1 cellular context compared by ENCODE assay signal in genomic region chr9:86093788-86094555, GRCh38.
TF ChIP-seq lines count a peak whose summit lies in the region.

No MANE protein-coding gene starts in this region.

TF ChIP-seq in HepG2, 621 proteins besides CTCF, POLR2A, EP300 and RAD21 (continued from another document and continues in another):
- no peak for TF ChIP-seq ZNF362 (CRISPR knock-in tag; IDR thresholded peaks at IDR 0.05; ENCODE audit: borderline replicate concordance)
- TF ChIP-seq MED1 (CRISPR knock-in tag; IDR thresholded peaks at IDR 0.05) = peak; percentile 69
- peak; percentile 64; the same call in 1 of the 2 replicates for TF ChIP-seq TFAP4 (IDR thresholded peaks at IDR 0.05; ENCODE audit: borderline replicate concordance, low read depth)
- TF ChIP-seq HNF1A (IDR thresholded peaks at IDR 0.05; ENCODE audit: low read depth) = peak; percentile 58; the same call in 1 of the 2 replicates
- peak; percentile 85 for TF ChIP-seq HNF1A (CRISPR knock-in tag; IDR thresholded peaks at IDR 0.05; ENCODE audit: borderline replicate concordance)
- TF ChIP-seq ZFP90 (CRISPR knock-in tag; IDR thresholded peaks at IDR 0.05; ENCODE audit: borderline replicate concordance) = peak; percentile 61; the same call in 1 of the 2 replicates
- TF ChIP-seq SIX1 (CRISPR knock-in tag; IDR thresholded peaks at IDR 0.05; ENCODE audit: borderline replicate concordance) = peak; percentile 76
- TF ChIP-seq CBX2 (IDR thresholded peaks at IDR 0.05; ENCODE audit: low read depth, low read length) = no peak
- peak; percentile 71; the same call in 1 of the 2 replicates for TF ChIP-seq CBX2 (CRISPR knock-in tag; IDR thresholded peaks at IDR 0.05; ENCODE audit: low read depth)
- TF ChIP-seq PPARG (CRISPR knock-in tag; conservative IDR thresholded peaks at IDR 0.05) = peak; percentile 72
- peak; percentile 63; the same call in 1 of the 2 replicates for TF ChIP-seq SOX5 (CRISPR knock-in tag; IDR thresholded peaks at IDR 0.05; ENCODE audit: borderline replicate concordance)
- TF ChIP-seq ZNF205 (CRISPR knock-in tag; IDR thresholded peaks at IDR 0.05) = peak; percentile 65; the same call in 1 of the 2 replicates
- peak; percentile 83 for TF ChIP-seq SOX13 (IDR thresholded peaks at IDR 0.05)
- TF ChIP-seq SOX13 (CRISPR knock-in tag; conservative IDR thresholded peaks at IDR 0.05 in 1 of 2, IDR thresholded peaks at IDR 0.05 in 1 of 2) = peak in 1 of 2 experiments; percentile 87; a peak in 2 of 4 replicates
- TF ChIP-seq ZNF747 (CRISPR knock-in tag; IDR thresholded peaks at IDR 0.05; ENCODE audit: borderline replicate concordance) = no peak
- TF ChIP-seq ZBED4 (CRISPR knock-in tag; IDR thresholded peaks at IDR 0.05; ENCODE audit: borderline replicate concordance) = peak; percentile 28; the same call in 1 of the 2 replicates
- TF ChIP-seq MIER2 (CRISPR knock-in tag; IDR thresholded peaks at IDR 0.05) = peak; percentile 70
- TF ChIP-seq ISX (CRISPR knock-in tag; conservative IDR thresholded peaks at IDR 0.05) = 0 out of 2 replicates have a peak, but pooled peaks have one; percentile 60
- no peak for TF ChIP-seq ZNF414 (CRISPR knock-in tag; IDR thresholded peaks at IDR 0.05)
- peak; percentile 98 for TF ChIP-seq PITX1 (CRISPR knock-in tag; IDR thresholded peaks at IDR 0.05)
- TF ChIP-seq ZC3H13 (CRISPR knock-in tag; IDR thresholded peaks at IDR 0.05) = no peak
- peak; percentile 29; the same call in 1 of the 2 replicates for TF ChIP-seq ZBTB34 (CRISPR knock-in tag; IDR thresholded peaks at IDR 0.05)
- TF ChIP-seq ZNF282 (IDR thresholded peaks at IDR 0.05; ENCODE audit: partially characterized antibody) = no peak
- peak; percentile 88; the same call in 1 of the 2 replicates for TF ChIP-seq PHF21A (CRISPR knock-in tag; IDR thresholded peaks at IDR 0.05)
- TF ChIP-seq NONO (IDR thresholded peaks at IDR 0.05) = no peak
- TF ChIP-seq NONO (CRISPR knock-in tag; conservative IDR thresholded peaks at IDR 0.05) = peak; percentile 44; the same call in 1 of the 2 replicates
- no peak for TF ChIP-seq SOX6 (IDR thresholded peaks at IDR 0.05)
- peak; percentile 86 for TF ChIP-seq SOX6 (CRISPR knock-in tag; IDR thresholded peaks at IDR 0.05)
- peak; percentile 96 for TF ChIP-seq ELF3 (CRISPR knock-in tag; IDR thresholded peaks at IDR 0.05)
- TF ChIP-seq ARID5B (CRISPR knock-in tag; IDR thresholded peaks at IDR 0.05) = peak; percentile 94
- peak; percentile 82; the same call in 1 of the 2 replicates for TF ChIP-seq ZGPAT (CRISPR knock-in tag; IDR thresholded peaks at IDR 0.05)
- TF ChIP-seq HOXA3 (CRISPR knock-in tag; IDR thresholded peaks at IDR 0.05) = peak; percentile 64; the same call in 1 of the 2 replicates
- TF ChIP-seq FOXJ3 (CRISPR knock-in tag; IDR thresholded peaks at IDR 0.05; ENCODE audit: borderline replicate concordance) = peak; percentile 94; the same call in 1 of the 2 replicates
- peak; percentile 36; the same call in 1 of the 2 replicates for TF ChIP-seq ZNF670 (CRISPR knock-in tag; IDR thresholded peaks at IDR 0.05; ENCODE audit: borderline replicate concordance)
- peak; percentile 81 for TF ChIP-seq HNF4A (CRISPR knock-in tag; IDR thresholded peaks at IDR 0.05)
- no peak for TF ChIP-seq ZNF879 (CRISPR knock-in tag; IDR thresholded peaks at IDR 0.05)
- 0 out of 2 replicates have a peak, but pooled peaks have one; percentile 41 for TF ChIP-seq RFXAP (CRISPR knock-in tag; IDR thresholded peaks at IDR 0.05; ENCODE audit: borderline replicate concordance)
- no peak for TF ChIP-seq ZNF160 (CRISPR knock-in tag; IDR thresholded peaks at IDR 0.05)
- 0 out of 2 replicates have a peak, but pooled peaks have one; percentile 19 for TF ChIP-seq JUNB (CRISPR knock-in tag; IDR thresholded peaks at IDR 0.05; ENCODE audit: borderline replicate concordance)
- peak; percentile 42; the same call in 1 of the 2 replicates for TF ChIP-seq STAT5B (CRISPR knock-in tag; IDR thresholded peaks at IDR 0.05)
- peak; percentile 100 for TF ChIP-seq NR2F6 (IDR thresholded peaks at IDR 0.05)
- peak; percentile 94 for TF ChIP-seq NR2F6 (CRISPR knock-in tag; IDR thresholded peaks at IDR 0.05)
- peak; percentile 84 for TF ChIP-seq IKZF5 (CRISPR knock-in tag; IDR thresholded peaks at IDR 0.05)
- peak; percentile 80 for TF ChIP-seq GATA4 (IDR thresholded peaks at IDR 0.05; ENCODE audit: borderline replicate concordance, low read depth)
- peak; percentile 78; the same call in 1 of the 2 replicates for TF ChIP-seq BORCS8-MEF2B (CRISPR knock-in tag; IDR thresholded peaks at IDR 0.05)
- peak; percentile 95 for TF ChIP-seq HMG20A (CRISPR knock-in tag; IDR thresholded peaks at IDR 0.05; ENCODE audit: borderline replicate concordance)
